1 cellular context compared by ENCODE assay signal in genomic region chr1:156281281-156282142, GRCh38.
TF ChIP-seq lines count a peak whose summit lies in the region.

No MANE protein-coding gene starts in this region.

TF ChIP-seq in HEK293, 187 proteins besides CTCF, POLR2A, EP300 and RAD21 (continued from another document):
- TF ChIP-seq EGR2 (tag by site-specific recombination; IDR thresholded peaks at IDR 0.05; ENCODE audit: low read depth) (peak; percentile 57), ZBTB44 (tag by site-specific recombination; IDR thresholded peaks at IDR 0.05) (no peak), HOXC10 (CRISPR knock-in tag; IDR thresholded peaks at IDR 0.05) (no peak), GLIS2 (tag by site-specific recombination; IDR thresholded peaks at IDR 0.05) (peak; percentile 77), IKZF3 (tag by site-specific recombination; IDR thresholded peaks at IDR 0.05) (0 out of 2 replicates have a peak, but pooled peaks have one; percentile 54), ZNF24 (tag by site-specific recombination; IDR thresholded peaks at IDR 0.05) (no peak), SCRT2 (tag by site-specific recombination; IDR thresholded peaks at IDR 0.05) (peak; percentile 62; the same call in 1 of the 2 replicates)
